Comparison of ENCODE assay signal across 24 cellular contexts in the genomic region with DNA sequence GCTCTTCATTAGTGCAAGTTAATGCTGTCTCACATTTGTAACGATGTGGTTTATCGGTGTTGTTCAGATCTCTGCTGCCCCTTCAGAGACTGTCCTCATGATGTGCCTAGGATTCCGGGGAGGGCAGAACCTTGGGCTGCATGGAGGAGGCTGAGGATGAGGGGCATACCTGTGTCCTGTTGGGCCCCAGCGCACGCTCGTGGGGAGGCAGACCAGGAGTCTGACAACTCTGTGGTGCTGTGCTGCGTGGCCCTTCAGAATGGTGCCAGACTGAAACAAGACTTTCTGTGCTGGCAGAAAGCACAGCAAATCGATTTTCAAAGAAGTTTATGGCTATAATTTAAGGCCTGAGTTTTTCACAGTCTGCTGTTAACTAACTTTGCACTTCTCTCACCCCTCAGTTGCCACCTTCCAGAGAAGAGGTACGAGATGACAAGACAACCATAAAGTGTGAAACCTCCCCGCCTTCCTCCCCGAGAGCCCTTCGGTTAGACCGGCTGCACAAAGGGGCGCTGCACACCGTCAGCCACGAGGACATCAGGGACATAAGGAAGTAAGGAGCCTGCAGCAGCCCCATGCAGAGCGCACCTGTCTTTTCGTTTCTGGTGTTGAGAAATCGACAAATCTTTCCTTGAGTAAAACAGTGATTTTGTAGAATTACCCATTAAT.
"Had no signal": no experiment of that assay in that cellular context is flagged by ENCODE, and none has a peak within 500 bp of the region (broad histone marks: within the 10 kb centered on the region; RNA-seq: fewer than 3 reads in every experiment).

No MANE protein-coding gene starts in this region.

- H3K27me3 Mint-ChIP-seq: activated naive CD4-positive, alpha-beta T cell treated with anti-CD3 and anti-CD28 coated beads, Interleukin-2, amount 10 ng/mL, durations not matched to agents 7 days and 5 days; activated T-cell treated with anti-CD3 and anti-CD28 coated beads, Interleukin-2, amount 50 U/mL, for 24 hours had no signal

- H3K27ac ChIP-seq: breast epithelium, colonic mucosa, neural progenitor cell, parathyroid adenoma, right atrium auricular region, testis, transverse colon had no signal

- H3K9me3 ChIP-seq: breast epithelium, colonic mucosa, right atrium auricular region, testis, transverse colon had no signal

- H3K4me3 Mint-ChIP-seq: activated naive CD4-positive, alpha-beta T cell treated with anti-CD3 and anti-CD28 coated beads, Interleukin-2, amount 10 ng/mL, durations not matched to agents 7 days and 5 days; activated T-cell treated with anti-CD3 and anti-CD28 coated beads, Interleukin-2, amount 50 U/mL, for 24 hours; neural progenitor cell had no signal

- ATAC-seq: esophagus mucosa had no signal

- H3K9ac ChIP-seq: neural progenitor cell, parathyroid adenoma had no signal

- H3K4me1 ChIP-seq: breast epithelium, colonic mucosa, neural progenitor cell, parathyroid adenoma, right atrium auricular region, transverse colon had no signal

- H3K4me3 ChIP-seq: breast epithelium, colonic mucosa, neural progenitor cell, right atrium auricular region, testis, transverse colon had no signal

- H3K27me3 ChIP-seq: breast epithelium, colonic mucosa, neural progenitor cell, right atrium auricular region, testis, transverse colon had no signal

- FAIRE-seq: islet of Langerhans had no signal

- H3K9me3 Mint-ChIP-seq: activated naive CD4-positive, alpha-beta T cell treated with anti-CD3 and anti-CD28 coated beads, Interleukin-2, amount 10 ng/mL, durations not matched to agents 7 days and 5 days; activated T-cell treated with anti-CD3 and anti-CD28 coated beads, Interleukin-2, amount 50 U/mL, for 24 hours; neural progenitor cell had no signal

- H3K27ac Mint-ChIP-seq: activated naive CD4-positive, alpha-beta T cell treated with anti-CD3 and anti-CD28 coated beads, Interleukin-2, amount 10 ng/mL, durations not matched to agents 7 days and 5 days; activated T-cell treated with anti-CD3 and anti-CD28 coated beads, Interleukin-2, amount 50 U/mL, for 24 hours; neural progenitor cell had no signal

- DNase-seq: activated CD4-positive, alpha-beta T cell treated with anti-CD3 and anti-CD28 coated beads for 1 hour; activated CD8-positive, alpha-beta memory T cell treated with anti-CD3 and anti-CD28 coated beads, Interleukin-2, amount 50 U/mL, for 48 hours; activated gamma-delta T cell; activated naive CD4-positive, alpha-beta T cell treated with anti-CD3 and anti-CD28 coated beads, Interleukin-2, amount 10 ng/mL, durations not matched to agents 7 days and 5 days; activated T-cell treated with anti-CD3 and anti-CD28 coated beads, Interleukin-2, amount 50 U/mL, for 24 hours; amygdala; cerebellar nuclear complex; colonic mucosa; effector CD8-positive, alpha-beta T cell; foreskin fibroblast; mammary epithelial cell; occipital lobe; stimulated activated CD4-positive, alpha-beta T cell treated with anti-CD3 and anti-CD28 coated beads, Interleukin-15, amount 100 ng/mL, for 24 hours; stimulated activated CD4-positive, alpha-beta T cell treated with anti-CD3 and anti-CD28 coated beads, Interleukin-2, amount 100 ng/mL, for 24 hours; stimulated activated naive CD4-positive, alpha-beta T cell; T-helper 2 cell; testis; transverse colon had no signal

- H3K4me1 Mint-ChIP-seq: activated naive CD4-positive, alpha-beta T cell treated with anti-CD3 and anti-CD28 coated beads, Interleukin-2, amount 10 ng/mL, durations not matched to agents 7 days and 5 days; neural progenitor cell had no signal
